13 cellular contexts compared by ENCODE assay signal in the genomic region with DNA sequence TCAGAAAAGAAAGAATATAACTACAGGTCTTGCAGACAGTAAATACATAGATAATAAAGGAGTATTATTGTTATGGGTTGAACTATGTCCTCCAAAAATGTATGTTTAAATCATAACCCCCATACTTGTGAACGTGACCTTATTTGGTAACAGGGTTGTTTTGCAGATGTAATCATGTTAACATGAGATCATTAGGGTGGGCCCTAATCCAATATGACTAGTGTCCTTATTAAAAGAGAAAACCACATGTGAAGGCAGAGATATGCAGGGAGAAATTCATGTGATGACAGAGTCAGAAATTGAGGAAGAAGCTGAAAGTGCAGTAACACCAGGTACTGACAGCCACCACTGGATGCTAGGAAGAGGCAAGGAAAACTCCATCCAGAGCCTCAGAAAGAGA. TPM values are rescaled to one million over a fixed set of nuclear protein-coding genes. Genes with fewer than 3 reads are reported as not detected.
DNase-seq lines count a peak whose midpoint lies in the region; ATAC-seq and TF ChIP-seq lines count a peak whose summit lies in the region.
"Had no signal": no experiment of that assay in that cellular context is flagged by ENCODE, and none has a peak within 500 bp of the region (broad histone marks: within the 10 kb centered on the region; RNA-seq: fewer than 3 reads in every experiment).

No MANE protein-coding gene starts in this region.

- H3K4me1 ChIP-seq in GM23248 (ENCODE audit: insufficient read depth) (no peaks in the 10 kb centered on the region), esophagus squamous epithelium (no peaks in the 10 kb centered on the region)

- 0 out of 2 replicates have a peak, but pooled peaks cover 9% of the 10 kb centered on the region for H3K36me3 ChIP-seq in GM23248 (ENCODE audit: low read depth)
- H3K36me3 ChIP-seq in esophagus squamous epithelium: peaks cover 0 to 20% (median 0%) of the 10 kb centered on the region in 3 donors

- H3K27ac ChIP-seq in GM23248: no peak overlapping the region
- H3K27ac ChIP-seq in esophagus squamous epithelium: no peak overlapping the region

- no peak overlapping the region for H2AFZ ChIP-seq in GM23248

- H3K79me2 ChIP-seq in GM23248 (ENCODE audit: insufficient read depth): no peaks in the 10 kb centered on the region

- no peak overlapping the region for H3K4me3 Mint-ChIP-seq in effector memory CD8-positive, alpha-beta T cell

- no peak for TF ChIP-seq CTCF in esophagus squamous epithelium (IDR thresholded peaks at IDR 0.05)

- peaks cover 26% of the 10 kb centered on the region for H3K36me3 Mint-ChIP-seq in effector memory CD8-positive, alpha-beta T cell (ENCODE audit: insufficient read depth)

- no peaks in the 10 kb centered on the region for H3F3A ChIP-seq in GM23248 (ENCODE audit: insufficient read depth)

- H4K20me1 ChIP-seq in GM23248 (ENCODE audit: insufficient read depth): no peaks in the 10 kb centered on the region

- H3K4me2 ChIP-seq in GM23248 (ENCODE audit: unreplicated experiment): no peak overlapping the region

- no peak overlapping the region for H3K4me3 ChIP-seq in GM23248
- no peak overlapping the region for H3K4me3 ChIP-seq in esophagus squamous epithelium
- H3K4me3 ChIP-seq: GM12878 had no signal

- ATAC-seq in effector memory CD8-positive, alpha-beta T cell (replicated peaks): peak; percentile 36
- ATAC-seq: GM12878 had no signal

- 56 to 70% methylated on average over 1 of the region's 1 CpG for WGBS in GM23248 (ENCODE audit: low coverage in 1 of 2, low lambda C conversion rate in 2 of 2, missing lambda C conversion rate in 2 of 2), 2 experiments
- 73 to 79% methylated on average over 1 of the region's 1 CpG for WGBS in esophagus squamous epithelium, 2 donors

- H3K4me1 Mint-ChIP-seq in effector memory CD8-positive, alpha-beta T cell (ENCODE audit: low read depth in 2 of 2): peaks cover 0 to 32% of the 10 kb centered on the region in 2 donors

- H3K9me3 ChIP-seq in GM23248 (ENCODE audit: low read depth) (no peaks in the 10 kb centered on the region), esophagus squamous epithelium (no peaks in the 10 kb centered on the region)

- no peaks in the 10 kb centered on the region for H3K27me3 Mint-ChIP-seq in effector memory CD8-positive, alpha-beta T cell

- no peak overlapping the region for H3K9ac ChIP-seq in GM23248

- H3K27me3 ChIP-seq in GM23248 (replicated peaks; ENCODE audit: insufficient read depth) (no peaks in the 10 kb centered on the region), esophagus squamous epithelium (no peaks in the 10 kb centered on the region)

- in situ Hi-C loops in GM23248 (cut with MboI): no loop called here

- H3K27ac Mint-ChIP-seq in effector memory CD8-positive, alpha-beta T cell: peak overlapping the region; percentile 53 to 82

- peak; percentile 5 for DNase-seq in GM23248
- peak; percentile 46 for DNase-seq in NCI-H82 treated with DMSO at 0.1 percent for 48 hours (lab: John Stamatoyannopoulos, UW; ENCODE audit: unreplicated experiment)
- no peak for DNase-seq in effector memory CD8-positive, alpha-beta T cell
- DNase-seq in iris pigment epithelial cell (ENCODE audit: low read depth): peak; percentile 5
- DNase-seq in medulla oblongata (ENCODE audit: extremely low spot score): no peak
- no peak for DNase-seq in esophagus squamous epithelium (lab: John Stamatoyannopoulos, UW)
- no peak for DNase-seq in NCI-H1417 treated with DMSO at 0.1 percent for 48 hours (lab: John Stamatoyannopoulos, UW)
- DNase-seq: NCI-H1048, NCI-H1694 treated with DMSO at 0.1 percent for 48 hours, NCI-H2171, NCI-H774, SHP77 had no signal

- H3K9me2 ChIP-seq in GM23248 (ENCODE audit: insufficient read depth): no peaks in the 10 kb centered on the region

- intact Hi-C loops in esophagus squamous epithelium (cut with DNase I): no loop called here

- H3K9me3 Mint-ChIP-seq in effector memory CD8-positive, alpha-beta T cell: no peaks in the 10 kb centered on the region

- TF ChIP-seq POLR2A in esophagus squamous epithelium (IDR thresholded peaks at IDR 0.05): no peak

RNA-seq across cellular contexts. Expression of a gene that starts 29.0 kb away (rescaled TPM):
- 16.6 and 27.8 TPM in 2 replicates for total RNA-seq in GM23248 (2014; rRNA removed; shearing (Covaris generic))
- 72.4 and 78.0 TPM in 2 replicates for polyA plus RNA-seq in GM23248 (2016; fragmentation: Nextera tagmentation; extraction: Ambion mirVana)
- total RNA-seq in esophagus squamous epithelium: 10 to 100 TPM in 2 of 4 donors, 1 to 10 TPM in 2; 5.4 to 25.1 (median 9.8) TPM

Comparison
In these comparisons a context has a peak if more than half of its experiments do, and no peak if none do; other contexts are left out.
1. DNase-seq: peak in GM23248 (single experiment), NCI-H82 treated with DMSO at 0.1 percent for 48 hours (single experiment) and iris pigment epithelial cell (single experiment); none in effector memory CD8-positive, alpha-beta T cell (0 of 3), medulla oblongata (single experiment), esophagus squamous epithelium (single experiment) and NCI-H1417 treated with DMSO at 0.1 percent for 48 hours (single experiment).